ENCODE assay signal across 38 cellular contexts in the genomic region with DNA sequence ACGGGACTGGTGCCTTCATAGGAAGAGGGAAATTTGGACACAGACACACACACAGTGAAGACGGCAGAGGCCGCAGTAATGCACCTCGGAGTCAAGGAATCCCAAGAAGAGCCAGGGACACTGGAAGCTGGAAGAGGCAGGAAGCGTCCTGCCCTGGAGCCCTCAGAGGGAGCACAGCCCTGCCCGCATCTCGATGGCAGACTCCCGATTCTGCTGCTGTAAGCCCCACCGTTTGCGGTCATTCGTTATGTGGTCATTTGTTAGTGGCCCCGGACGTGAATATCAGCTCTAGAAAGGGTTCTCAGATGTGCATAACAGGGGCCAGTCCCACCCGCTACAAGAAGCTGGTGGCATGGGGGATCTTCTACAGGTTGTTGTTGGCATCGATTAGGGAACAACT.
"Had no signal": no experiment of that assay in that cellular context is flagged by ENCODE, and none has a peak within 500 bp of the region (broad histone marks: within the 10 kb centered on the region; RNA-seq: fewer than 3 reads in every experiment).

No MANE protein-coding gene starts in this region.

- H3K27ac ChIP-seq: adrenal gland, body of pancreas, brain microvascular endothelial cell, breast epithelium, WERI-Rb-1 had no signal

- FAIRE-seq: astrocyte, TTC549 had no signal

- H3K27me3 Mint-ChIP-seq: activated CD4-positive, alpha-beta memory T cell treated with anti-CD3 and anti-CD28 coated beads, Interleukin-2, amount 10 ng/mL, durations not matched to agents 7 days and 5 days; activated CD8-positive, alpha-beta memory T cell treated with anti-CD3 and anti-CD28 coated beads, Interleukin-2, amount 10 ng/mL, durations not matched to agents 7 days and 5 days had no signal

- H3K4me3 Mint-ChIP-seq: activated CD4-positive, alpha-beta memory T cell treated with anti-CD3 and anti-CD28 coated beads, Interleukin-2, amount 10 ng/mL, durations not matched to agents 7 days and 5 days; activated CD4-positive, alpha-beta T cell treated with anti-CD3 and anti-CD28 coated beads for 36 hours; activated CD4-positive, alpha-beta T cell treated with anti-CD3 and anti-CD28 coated beads, Interleukin-2, amount 10 ng/mL, durations not matched to agents 7 days and 5 days; activated CD8-positive, alpha-beta memory T cell treated with anti-CD3 and anti-CD28 coated beads, Interleukin-2, amount 10 ng/mL, durations not matched to agents 7 days and 5 days; activated CD8-positive, alpha-beta T cell treated with anti-CD3 and anti-CD28 coated beads, Interleukin-2, amount 10 ng/mL, durations not matched to agents 7 days and 5 days; activated naive CD4-positive, alpha-beta T cell treated with anti-CD3 and anti-CD28 coated beads for 36 hours; activated naive CD8-positive, alpha-beta T cell treated with anti-CD3 and anti-CD28 coated beads for 36 hours; activated T-cell treated with anti-CD3 and anti-CD28 coated beads, Interleukin-2, amount 50 U/mL, for 24 hours; central memory CD8-positive, alpha-beta T cell; T-helper 1 cell treated with Interleukin-12 subunit alpha and Interleukin-12 subunit beta and Interleukin-4 antibody, amounts not matched to agents 30 μg/mL and 1 μg/mL, for 36 hours; T-helper 2 cell treated with Interferon-gamma antibody and Interleukin-4, amounts not matched to agents 5 μg/mL and 100 μg/mL, for 36 hours; WTC11 had no signal

- H3K9me3 ChIP-seq: adrenal gland, body of pancreas, breast epithelium had no signal

- H3K4me3 ChIP-seq: adrenal gland, body of pancreas, breast epithelium had no signal

- H3K27ac Mint-ChIP-seq: activated CD4-positive, alpha-beta memory T cell treated with anti-CD3 and anti-CD28 coated beads, Interleukin-2, amount 10 ng/mL, durations not matched to agents 7 days and 5 days; activated CD4-positive, alpha-beta T cell treated with anti-CD3 and anti-CD28 coated beads for 36 hours; activated CD4-positive, alpha-beta T cell treated with anti-CD3 and anti-CD28 coated beads, Interleukin-2, amount 10 ng/mL, durations not matched to agents 7 days and 5 days; activated CD8-positive, alpha-beta memory T cell treated with anti-CD3 and anti-CD28 coated beads, Interleukin-2, amount 10 ng/mL, durations not matched to agents 7 days and 5 days; activated CD8-positive, alpha-beta T cell treated with anti-CD3 and anti-CD28 coated beads, Interleukin-2, amount 10 ng/mL, durations not matched to agents 7 days and 5 days; activated naive CD4-positive, alpha-beta T cell treated with anti-CD3 and anti-CD28 coated beads for 36 hours; activated naive CD4-positive, alpha-beta T cell treated with anti-CD3 and anti-CD28 coated beads, Interleukin-2, amount 50 U/mL, for 72 hours; activated naive CD8-positive, alpha-beta T cell treated with anti-CD3 and anti-CD28 coated beads for 36 hours; activated T-cell treated with anti-CD3 and anti-CD28 coated beads, Interleukin-2, amount 50 U/mL, for 24 hours; activated T-helper 2 cell treated with anti-CD3 and anti-CD28 coated beads, Interferon-gamma antibody, Interleukin-2, Interleukin-4, amounts not matched to agents 10 μg/mL and 5 μg/mL and 100 μg/mL, durations not matched to agents 14 hours and 24 hours and 36 hours; T-helper 1 cell treated with Interleukin-12 subunit alpha and Interleukin-12 subunit beta and Interleukin-4 antibody, amounts not matched to agents 30 μg/mL and 1 μg/mL, for 36 hours; T-helper 2 cell treated with Interferon-gamma antibody and Interleukin-4, amounts not matched to agents 5 μg/mL and 100 μg/mL, for 36 hours had no signal

- H3K4me1 ChIP-seq: adrenal gland, body of pancreas, breast epithelium had no signal

- DNase-seq: activated CD4-positive, alpha-beta memory T cell treated with anti-CD3 and anti-CD28 coated beads, Interleukin-2, amount 10 ng/mL, durations not matched to agents 7 days and 5 days; activated CD4-positive, alpha-beta T cell treated with anti-CD3 and anti-CD28 coated beads for 1 hour; activated CD4-positive, alpha-beta T cell treated with anti-CD3 and anti-CD28 coated beads for 36 hours; activated CD4-positive, alpha-beta T cell treated with anti-CD3 and anti-CD28 coated beads for 48 hours; activated CD4-positive, alpha-beta T cell treated with anti-CD3 and anti-CD28 coated beads, Interleukin-2, amount 10 ng/mL, durations not matched to agents 7 days and 5 days; activated CD4-positive, alpha-beta T cell treated with anti-CD3 and anti-CD28 coated beads, Interleukin-2, amount 50 U/mL, for 48 hours; activated CD4-positive, CD25-positive, alpha-beta regulatory T cell; activated CD8-positive, alpha-beta memory T cell treated with anti-CD3 and anti-CD28 coated beads for 24 hours; activated CD8-positive, alpha-beta memory T cell treated with anti-CD3 and anti-CD28 coated beads, Interleukin-2, amount 10 ng/mL, durations not matched to agents 7 days and 5 days; activated CD8-positive, alpha-beta memory T cell treated with anti-CD3 and anti-CD28 coated beads, Interleukin-2, amount 50 U/mL, for 48 hours; activated CD8-positive, alpha-beta T cell treated with anti-CD3 and anti-CD28 coated beads, Interleukin-2, amount 10 ng/mL, durations not matched to agents 7 days and 5 days; activated effector memory CD4-positive, alpha-beta T cell treated with Interleukin-2 at 50 U/mL for 16 hours; activated gamma-delta T cell; activated naive CD4-positive, alpha-beta T cell treated with anti-CD3 and anti-CD28 coated beads for 36 hours; activated naive CD4-positive, alpha-beta T cell treated with anti-CD3 and anti-CD28 coated beads, Interleukin-2, amount 50 U/mL, for 16 hours; activated naive CD8-positive, alpha-beta T cell treated with anti-CD3 and anti-CD28 coated beads for 36 hours; activated T-cell treated with anti-CD3 and anti-CD28 coated beads, Interleukin-2, amount 50 U/mL, for 24 hours; activated T-cell treated with anti-CD3 and anti-CD28 coated beads, Interleukin-2, amount 50 U/mL, for 48 hours; adrenal gland; amniotic stem cell; body of pancreas; brain microvascular endothelial cell; caudate nucleus; cerebellar nuclear complex; T-helper 1 cell; T-helper 2 cell; T-helper 9 cell; WERI-Rb-1 had no signal

- H3K27me3 ChIP-seq: brain microvascular endothelial cell had no signal

- H3K36me3 Mint-ChIP-seq: activated CD8-positive, alpha-beta memory T cell treated with anti-CD3 and anti-CD28 coated beads, Interleukin-2, amount 10 ng/mL, durations not matched to agents 7 days and 5 days; activated naive CD4-positive, alpha-beta T cell treated with anti-CD3 and anti-CD28 coated beads, Interleukin-2, amount 50 U/mL, for 72 hours; activated naive CD8-positive, alpha-beta T cell treated with anti-CD3 and anti-CD28 coated beads for 36 hours; WTC11 had no signal

- H3K36me3 ChIP-seq: adrenal gland, brain microvascular endothelial cell, breast epithelium, WERI-Rb-1 had no signal

- H3K4me1 Mint-ChIP-seq: activated CD4-positive, alpha-beta memory T cell treated with anti-CD3 and anti-CD28 coated beads, Interleukin-2, amount 10 ng/mL, durations not matched to agents 7 days and 5 days; activated CD4-positive, alpha-beta T cell treated with anti-CD3 and anti-CD28 coated beads for 36 hours; activated CD4-positive, alpha-beta T cell treated with anti-CD3 and anti-CD28 coated beads, Interleukin-2, amount 10 ng/mL, durations not matched to agents 7 days and 5 days; activated CD8-positive, alpha-beta memory T cell treated with anti-CD3 and anti-CD28 coated beads, Interleukin-2, amount 10 ng/mL, durations not matched to agents 7 days and 5 days; activated naive CD8-positive, alpha-beta T cell treated with anti-CD3 and anti-CD28 coated beads for 36 hours; central memory CD8-positive, alpha-beta T cell had no signal

- H3K9me3 Mint-ChIP-seq: activated CD4-positive, alpha-beta memory T cell treated with anti-CD3 and anti-CD28 coated beads, Interleukin-2, amount 10 ng/mL, durations not matched to agents 7 days and 5 days; activated CD4-positive, alpha-beta T cell treated with anti-CD3 and anti-CD28 coated beads, Interleukin-2, amount 10 ng/mL, durations not matched to agents 7 days and 5 days; activated naive CD4-positive, alpha-beta T cell treated with anti-CD3 and anti-CD28 coated beads, Interleukin-2, amount 50 U/mL, for 72 hours; activated naive CD8-positive, alpha-beta T cell treated with anti-CD3 and anti-CD28 coated beads for 36 hours; activated T-cell treated with anti-CD3 and anti-CD28 coated beads, Interleukin-2, amount 50 U/mL, for 24 hours; activated T-helper 2 cell treated with anti-CD3 and anti-CD28 coated beads, Interferon-gamma antibody, Interleukin-2, Interleukin-4, amounts not matched to agents 10 μg/mL and 5 μg/mL and 100 μg/mL, durations not matched to agents 14 hours and 24 hours and 36 hours; central memory CD8-positive, alpha-beta T cell; T-helper 2 cell treated with Interferon-gamma antibody and Interleukin-4, amounts not matched to agents 5 μg/mL and 100 μg/mL, for 36 hours had no signal

- ATAC-seq: activated CD4-positive, alpha-beta T cell treated with anti-CD3 and anti-CD28 coated beads for 36 hours; activated CD4-positive, CD25-positive, alpha-beta regulatory T cell treated with anti-CD3 and anti-CD28 coated beads, Interleukin-2, amount 50 U/mL, for 24 hours; activated CD8-positive, alpha-beta memory T cell treated with anti-CD3 and anti-CD28 coated beads, Interleukin-2, amount 10 ng/mL, durations not matched to agents 7 days and 5 days; activated CD8-positive, alpha-beta T cell treated with anti-CD3 and anti-CD28 coated beads, Interleukin-2, amount 10 ng/mL, durations not matched to agents 7 days and 5 days; activated naive CD4-positive, alpha-beta T cell treated with anti-CD3 and anti-CD28 coated beads, Interleukin-2, amount 50 U/mL, for 72 hours; body of pancreas had no signal
